In the genomic region with DNA sequence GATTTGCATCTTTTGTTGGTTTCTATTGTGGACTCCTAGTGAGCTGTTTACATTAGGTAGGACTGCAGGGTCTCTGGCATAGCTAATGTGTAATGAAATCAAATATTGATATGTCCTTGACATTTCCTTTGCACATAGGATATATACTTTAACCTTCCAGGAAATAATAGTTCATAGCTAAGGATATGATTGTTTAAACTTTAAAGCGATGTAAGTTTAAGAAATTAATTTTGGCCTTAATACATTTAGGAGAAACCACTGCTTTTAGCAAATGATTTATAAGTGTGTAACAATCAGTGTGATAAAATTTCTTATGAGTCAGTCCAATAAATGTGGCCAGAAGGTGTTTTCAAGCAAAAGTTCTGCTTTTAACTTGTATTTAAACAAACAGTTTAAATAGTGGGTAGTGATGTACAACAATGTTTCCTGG, we compare ENCODE assay signal across 29 cellular contexts.
"Had no signal": no experiment of that assay in that cellular context is flagged by ENCODE, and none has a peak within 500 bp of the region (broad histone marks: within the 10 kb centered on the region; RNA-seq: fewer than 3 reads in every experiment).

No MANE protein-coding gene starts in this region.

- H3K36me3 ChIP-seq: MG63, Peyer's patch, SJCRH30 had no signal

- H3K27ac ChIP-seq: Peyer's patch, SJCRH30, SK-N-MC had no signal

- H3K27me3 ChIP-seq: MG63, Peyer's patch, SJCRH30 had no signal

- H3K4me1 ChIP-seq: Peyer's patch had no signal

- ATAC-seq: SK-N-SH treated with all-trans-retinoic acid at 6 μM for 48 hours, T-cell had no signal

- H3K4me3 ChIP-seq: MG63, Peyer's patch, SJCRH30, SK-N-MC had no signal

- H3K9me3 ChIP-seq: MG63, Peyer's patch, SJCRH30 had no signal

- DNase-seq: Kasumi-1, KG1, MG63, NCI-H1048, NCI-H1092 treated with DMSO at 0.1 percent for 48 hours, NCI-H1436, NCI-H146, NCI-H1694, NCI-H187, NCI-H1930, NCI-H2029 treated with DMSO at 0.1 percent for 48 hours, NCI-H2081 treated with DMSO at 0.1 percent for 48 hours, NCI-H2107, NCI-H2171, NCI-H226, NCI-H446 treated with DMSO at 0.1 percent for 48 hours, NCI-H510A, NCI-H526, NCI-H69, NCI-H748 treated with DMSO at 0.1 percent for 48 hours, NCI-H82, Peyer's patch, RPMI8226, SHP77, SIG-M5, SJCRH30, T-cell had no signal
